In genomic region chr13:33678906-33679657, GRCh38 we compare ENCODE assay signal across 8 cellular contexts.
DNase-seq lines count a peak whose midpoint lies in the region; ATAC-seq and TF ChIP-seq lines count a peak whose summit lies in the region.

No MANE protein-coding gene starts in this region.

- H3K27me3 Mint-ChIP-seq in Caco-2 (ENCODE audit: insufficient read depth, unreplicated experiment) (no peaks in the 10 kb centered on the region), neural progenitor cell (ENCODE audit: insufficient read depth, low read depth) (peaks cover 6% of the 10 kb centered on the region)
- H3K27me3 Mint-ChIP-seq in activated CD4-positive, alpha-beta T cell treated with anti-CD3 and anti-CD28 coated beads, Interleukin-2, amount 10 ng/mL, durations not matched to agents 24 days and 14 days: no peaks in the 10 kb centered on the region

- TF ChIP-seq POLR2A in thyroid gland (IDR thresholded peaks at IDR 0.05): no peak

- H3K4me3 Mint-ChIP-seq in Caco-2 (ENCODE audit: unreplicated experiment): peak overlapping the region; percentile 75
- H3K4me3 Mint-ChIP-seq in activated CD4-positive, alpha-beta T cell treated with anti-CD3 and anti-CD28 coated beads, Interleukin-2, amount 10 ng/mL, durations not matched to agents 24 days and 14 days: peak overlapping the region; percentile 43
- H3K4me3 Mint-ChIP-seq in neural progenitor cell: no peak overlapping the region

- intact Hi-C loops in Caco-2 (cut with micrococcal nuclease; ENCODE audit: unreplicated experiment): loop anchor here (1.0 to 2.0 kb wide), 2 partner anchors 18 to 37 kb away; no protein-coding TSS in a partner anchor
- intact Hi-C loops in activated CD4-positive, alpha-beta T cell treated with anti-CD3 and anti-CD28 coated beads, Interleukin-2, amount 10 ng/mL, durations not matched to agents 24 days and 14 days (cut with micrococcal nuclease): loop anchor here (1.0 to 5.0 kb wide), 7 partner anchors 40 to 1140 kb away; partner anchors contain the start of genes N4BP2L2 and RFC3
- intact Hi-C loops in thyroid gland (cut with DNase I): no loop called here

- TF ChIP-seq CTCF in Caco-2 (IDR thresholded peaks at IDR 0.05; ENCODE audit: insufficient read depth in 1 of 2, low read depth in 1 of 2, low read length in 1 of 2, severe bottlenecking in 1 of 2, unreplicated experiment in 1 of 2) (no peak), epithelial cell of esophagus (IDR thresholded peaks at IDR 0.05; ENCODE audit: insufficient read depth, low read depth, low read length, missing control alignments) (no peak), neural progenitor cell (IDR thresholded peaks at IDR 0.05) (no peak), thyroid gland (IDR thresholded peaks at IDR 0.05) (no peak)

- H3K9me3 Mint-ChIP-seq in Caco-2 (ENCODE audit: unreplicated experiment): no peaks in the 10 kb centered on the region
- peaks cover 5% of the 10 kb centered on the region for H3K9me3 Mint-ChIP-seq in activated CD4-positive, alpha-beta T cell treated with anti-CD3 and anti-CD28 coated beads, Interleukin-2, amount 10 ng/mL, durations not matched to agents 24 days and 14 days
- H3K9me3 Mint-ChIP-seq in neural progenitor cell: peaks cover 6% of the 10 kb centered on the region

- H3K27ac Mint-ChIP-seq in Caco-2 (ENCODE audit: unreplicated experiment) (peak overlapping the region; percentile 82), neural progenitor cell (peak overlapping the region; percentile 5)
- H3K27ac Mint-ChIP-seq in activated CD4-positive, alpha-beta T cell treated with anti-CD3 and anti-CD28 coated beads, Interleukin-2, amount 10 ng/mL, durations not matched to agents 24 days and 14 days: peak overlapping the region; percentile 92

- 52 to 68% methylated on average over 11 of the region's 11 CpGs for WGBS in thyroid gland, 2 donors

- H2AFZ ChIP-seq in neural progenitor cell (replicated peaks): peak overlapping the region; percentile 76

- H4K20me1 ChIP-seq in neural progenitor cell (ENCODE audit: low read depth): no peaks in the 10 kb centered on the region

- H3F3A ChIP-seq in neural progenitor cell (ENCODE audit: low read depth): no peaks in the 10 kb centered on the region

- no TSS peak for BruUV-seq in Caco-2 (replicated peaks; lab: Mats Ljungman, UMichigan)

- POLR2A ChIA-PET in Caco-2 (lab: Charles Lee): interaction anchor here (1.7 kb wide), 1 partner anchor 136 kb away, joined by 8 read pairs; no protein-coding TSS in a partner anchor

- H3K9ac ChIP-seq in neural progenitor cell: no peak overlapping the region

- no peak overlapping the region for H3K4me2 ChIP-seq in neural progenitor cell

- ATAC-seq in GM21381 (IDR thresholded peaks at IDR 0.05; ENCODE audit: unreplicated experiment): peak; percentile 94

- H3K4me3 ChIP-seq in Caco-2 (ENCODE audit: low read depth, low read length) (no peak overlapping the region), epithelial cell of esophagus (ENCODE audit: low read length) (no peak overlapping the region), neural progenitor cell (no peak overlapping the region), thyroid gland (replicated peaks in 1 of 3) (no peak overlapping the region)

- H3K9me3 ChIP-seq in Caco-2 (no peaks in the 10 kb centered on the region), neural progenitor cell (ENCODE audit: low read depth) (no peaks in the 10 kb centered on the region), thyroid gland (no peaks in the 10 kb centered on the region)

- H3K79me2 ChIP-seq in neural progenitor cell (ENCODE audit: low read depth): no peaks in the 10 kb centered on the region

- H3K27ac ChIP-seq in neural progenitor cell (no peak overlapping the region), thyroid gland (no peak overlapping the region)

- H3K27me3 ChIP-seq in Caco-2 (replicated peaks; ENCODE audit: control insufficient read depth, insufficient read depth, low read length): no peaks in the 10 kb centered on the region
- no peaks in the 10 kb centered on the region for H3K27me3 ChIP-seq in neural progenitor cell
- H3K27me3 ChIP-seq in thyroid gland: no peaks in the 10 kb centered on the region

- no peaks in the 10 kb centered on the region; the same call in 1 of the 2 replicates for H3K36me3 ChIP-seq in Caco-2 (ENCODE audit: control insufficient read depth, insufficient read depth, low read length)
- H3K36me3 ChIP-seq in neural progenitor cell: no peaks in the 10 kb centered on the region
- no peaks in the 10 kb centered on the region for H3K36me3 ChIP-seq in thyroid gland

- H3K4me1 ChIP-seq in Caco-2 (peaks cover 33% of the 10 kb centered on the region), neural progenitor cell (no peaks in the 10 kb centered on the region), thyroid gland (peaks cover 0 to 10% of the 10 kb centered on the region in 2 donors)

- CTCF ChIA-PET in Caco-2 (lab: Charles Lee): interaction anchor here (0.5 kb wide), 1 partner anchor 46 kb away, joined by 3 read pairs; no protein-coding TSS in a partner anchor

- peak; percentile 77 to 86 for DNase-seq in Caco-2
- DNase-seq in HT-29 (ENCODE audit: low spot score): peak; percentile 40
- DNase-seq in activated CD4-positive, alpha-beta T cell treated with anti-CD3 and anti-CD28 coated beads, Interleukin-2, amount 10 ng/mL, durations not matched to agents 24 days and 14 days: peak; percentile 88
- DNase-seq in epithelial cell of esophagus (ENCODE audit: low read depth): peak; percentile 71
- no peak for DNase-seq in neural progenitor cell (ENCODE audit: low spot score)
- peak; percentile 13 to 42 for DNase-seq in thyroid gland
- DNase-seq in cerebellar cortex (ENCODE audit: low spot score): no peak

- H3K36me3 Mint-ChIP-seq in Caco-2 (ENCODE audit: insufficient read depth, unreplicated experiment) (peaks cover 6% of the 10 kb centered on the region), neural progenitor cell (no peaks in the 10 kb centered on the region)
- peaks cover 2% of the 10 kb centered on the region for H3K36me3 Mint-ChIP-seq in activated CD4-positive, alpha-beta T cell treated with anti-CD3 and anti-CD28 coated beads, Interleukin-2, amount 10 ng/mL, durations not matched to agents 24 days and 14 days (ENCODE audit: low read depth)

- peaks cover 36% of the 10 kb centered on the region for H3K4me1 Mint-ChIP-seq in Caco-2 (ENCODE audit: low read depth, unreplicated experiment)
- peaks cover 26% of the 10 kb centered on the region for H3K4me1 Mint-ChIP-seq in activated CD4-positive, alpha-beta T cell treated with anti-CD3 and anti-CD28 coated beads, Interleukin-2, amount 10 ng/mL, durations not matched to agents 24 days and 14 days
- H3K4me1 Mint-ChIP-seq in neural progenitor cell: peaks cover 20% of the 10 kb centered on the region

Comparison
In these comparisons a context has a peak if more than half of its experiments do, and no peak if none do; other contexts are left out.
1. DNase-seq: peak in Caco-2 (2 of 2), HT-29 (single experiment), activated CD4-positive, alpha-beta T cell treated with anti-CD3 and anti-CD28 coated beads, Interleukin-2, amount 10 ng/mL, durations not matched to agents 24 days and 14 days (single experiment), epithelial cell of esophagus (single experiment) and thyroid gland (2 of 2); none in neural progenitor cell (single experiment) and cerebellar cortex (single experiment).
2. H3K27ac Mint-ChIP-seq: peak in every context shown above with its lines; median percentile 92 in activated CD4-positive, alpha-beta T cell treated with anti-CD3 and anti-CD28 coated beads, Interleukin-2, amount 10 ng/mL, durations not matched to agents 24 days and 14 days; 82 in Caco-2; 5 in neural progenitor cell.